Comparison of ENCODE assay signal across 9 cellular contexts in the genomic region with DNA sequence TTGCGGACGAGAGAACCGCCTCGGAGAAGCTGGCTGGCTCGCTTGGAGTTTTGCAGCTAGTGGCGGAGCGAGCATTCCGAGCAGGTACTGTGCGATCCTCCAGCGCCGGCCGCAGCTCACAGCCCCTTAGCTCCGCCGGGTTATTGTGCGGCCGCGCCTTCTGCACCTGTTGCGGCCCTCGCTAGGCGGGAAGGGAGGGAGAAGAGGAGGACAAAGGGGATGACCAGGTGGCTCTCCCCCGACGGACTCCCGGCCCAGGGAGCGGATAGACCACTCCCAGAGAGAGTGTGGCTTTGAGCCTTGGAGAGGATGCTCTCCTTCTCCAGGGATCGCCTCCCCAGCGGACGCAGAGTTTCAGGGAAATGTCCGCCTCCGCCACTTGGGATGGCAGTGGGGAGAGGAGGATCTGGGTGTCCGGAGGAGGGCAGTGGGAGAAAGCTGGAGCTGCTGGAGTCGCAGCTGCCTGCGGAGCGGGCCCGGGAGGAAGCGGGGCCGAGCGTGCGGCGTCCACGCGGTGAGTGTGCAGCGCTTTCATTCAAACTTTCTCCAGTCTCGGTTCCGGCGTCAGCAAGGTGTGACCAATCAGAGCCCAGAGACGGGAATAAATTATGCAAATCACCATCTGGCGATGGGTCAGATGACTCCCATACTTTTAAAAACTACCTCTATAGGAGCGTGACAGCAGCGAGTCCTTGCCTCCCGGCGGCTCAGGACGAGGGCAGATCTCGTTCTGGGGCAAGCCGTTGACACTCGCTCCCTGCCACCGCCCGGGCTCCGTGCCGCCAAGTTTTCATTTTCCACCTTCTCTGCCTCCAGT. TPM values are rescaled to one million over a fixed set of nuclear protein-coding genes. Genes with fewer than 3 reads are reported as not detected.
DNase-seq lines count a peak whose midpoint lies in the region; ATAC-seq and TF ChIP-seq lines count a peak whose summit lies in the region.
"Had no signal": no experiment of that assay in that cellular context is flagged by ENCODE, and none has a peak within 500 bp of the region (broad histone marks: within the 10 kb centered on the region; RNA-seq: fewer than 3 reads in every experiment).

Gene LIPG (plus strand): TSS at position 681 of the 817 bp plus-strand sequence. CDS start 252 bp downstream, outside the sequence.

- DNase-seq in activated CD4-positive, alpha-beta T cell treated with anti-CD3 and anti-CD28 coated beads for 36 hours, result peak; percentile 79
- DNase-seq in activated CD4-positive, alpha-beta T cell treated with anti-CD3 and anti-CD28 coated beads for 1 hour, result no peak
- peak; percentile 80 for DNase-seq in NCI-H748 treated with DMSO at 0.1 percent for 48 hours (lab: John Stamatoyannopoulos, UW)
- peak; percentile 4 for DNase-seq in activated effector memory CD4-positive, alpha-beta T cell treated with Interleukin-2 at 50 U/mL for 16 hours
- peak; percentile 85 for DNase-seq in glomerular visceral epithelial cell (ENCODE audit: extremely low spot score)
- peak in 2 of 5 donors; percentile 35 to 43 for DNase-seq in ovary
- DNase-seq in dedifferentiated amniotic fluid mesenchymal stem cell (ENCODE audit: extremely low spot score), result no peak
- DNase-seq: DND-41 had no signal

- H3K9me3 Mint-ChIP-seq in activated CD4-positive, alpha-beta T cell treated with anti-CD3 and anti-CD28 coated beads for 36 hours (ENCODE audit: low read depth), result no peaks in the 10 kb centered on the region

- peaks cover 59% of the 10 kb centered on the region for H3K27me3 Mint-ChIP-seq in activated CD4-positive, alpha-beta T cell treated with anti-CD3 and anti-CD28 coated beads for 36 hours

- no peak for TF ChIP-seq CTCF in ovary (IDR thresholded peaks at IDR 0.05)

- H3K9me3 ChIP-seq in ovary, result no peaks in the 10 kb centered on the region

- H3K36me3 Mint-ChIP-seq in activated CD4-positive, alpha-beta T cell treated with anti-CD3 and anti-CD28 coated beads for 36 hours (ENCODE audit: low read depth), result no peaks in the 10 kb centered on the region

- peak within 1 kb of the TSS; percentile 49 for H3K27ac Mint-ChIP-seq in activated CD4-positive, alpha-beta T cell treated with anti-CD3 and anti-CD28 coated beads for 36 hours

- POLR2A ChIA-PET in activated CD4-positive, alpha-beta T cell treated with anti-CD3 and anti-CD28 coated beads for 36 hours (lab: Charles Lee), result interaction anchor here (0.7 kb wide), 1 partner anchor 813 kb away, joined by 3 read pairs; no protein-coding TSS in a partner anchor

- TF ChIP-seq POLR2A in ovary (IDR thresholded peaks at IDR 0.05), result no peak

- TF ChIP-seq EP300 in ovary (IDR thresholded peaks at IDR 0.05), result no peak

- H3K4me3 Mint-ChIP-seq in activated CD4-positive, alpha-beta T cell treated with anti-CD3 and anti-CD28 coated beads for 36 hours, result peak within 1 kb of the TSS; percentile 63

- peaks cover 32% of the 10 kb centered on the region for H3K4me1 Mint-ChIP-seq in activated CD4-positive, alpha-beta T cell treated with anti-CD3 and anti-CD28 coated beads for 36 hours

- no peaks in the 10 kb centered on the region for H3K36me3 ChIP-seq in ovary

- H3K27ac ChIP-seq in ovary, result no peak within 1 kb of the TSS

- intact Hi-C loops in activated CD4-positive, alpha-beta T cell treated with anti-CD3 and anti-CD28 coated beads for 36 hours (cut with DNase I, micrococcal nuclease), result loop anchor here (2.0 to 5.0 kb wide), 3 partner anchors 251 to 726 kb away; partner anchors contain the start of genes ACAA2 (in 1 of the 2) and CXXC1 (in 1 of the 2)
- intact Hi-C loops in ovary (cut with DNase I), result loop anchor here in 2 of 4 donors (10.0 kb wide), 1 partner anchor 203 kb away; no protein-coding TSS in a partner anchor

- peak; percentile 86 for ATAC-seq in activated CD4-positive, alpha-beta T cell treated with anti-CD3 and anti-CD28 coated beads for 36 hours
- peak; percentile 87 for ATAC-seq in HG03175 (IDR thresholded peaks at IDR 0.05; ENCODE audit: unreplicated experiment)

- CTCF ChIA-PET in activated CD4-positive, alpha-beta T cell treated with anti-CD3 and anti-CD28 coated beads for 36 hours (lab: Charles Lee), result interaction anchor here (0.6 to 1.9 kb wide), 9 partner anchors 10 to 298 kb away, joined by 3 to 5 read pairs (median 3); no protein-coding TSS in a partner anchor

- peaks cover 5% of the 10 kb centered on the region for H3K4me1 ChIP-seq in ovary (ENCODE audit: insufficient read depth)

- peak within 1 kb of the TSS; percentile 27 for H3K4me3 ChIP-seq in ovary

- 0 to 1% (median 1%) methylated on average over 58 to 59 of the region's 59 CpGs for WGBS in ovary, 3 donors

- H3K27me3 ChIP-seq in ovary, result no peaks in the 10 kb centered on the region

RNA-seq across cellular contexts. Expression of gene LIPG, which starts in this region (rescaled TPM):
- total RNA-seq in activated CD4-positive, alpha-beta T cell treated with anti-CD3 and anti-CD28 coated beads for 36 hours, result under 1 TPM; 0.71 to 0.79 TPM
- 1 to 10 TPM in 1 of 7 donors, under 1 TPM in 5, not detected in 1; 0.23 to 3.9 (median 0.51) TPM for total RNA-seq in ovary
- polyA plus RNA-seq in ovary, result 1 to 10 TPM in 1 of 2 donors, under 1 TPM in 1; 0.94 to 1.3 TPM

Comparison
In these comparisons a context has a peak if more than half of its experiments do, and no peak if none do; other contexts are left out.
1. Peak in DNase-seq and ATAC-seq in activated CD4-positive, alpha-beta T cell treated with anti-CD3 and anti-CD28 coated beads for 36 hours; RNA of the gene not detected or under 1 TPM.
2. DNase-seq: peak in NCI-H748 treated with DMSO at 0.1 percent for 48 hours (single experiment), activated effector memory CD4-positive, alpha-beta T cell treated with Interleukin-2 at 50 U/mL for 16 hours (single experiment) and glomerular visceral epithelial cell (single experiment); none in activated CD4-positive, alpha-beta T cell treated with anti-CD3 and anti-CD28 coated beads for 1 hour (single experiment) and dedifferentiated amniotic fluid mesenchymal stem cell (single experiment).